1 cellular context compared by ENCODE assay signal in genomic region chr6:21987501-21987957, GRCh38.
TF ChIP-seq lines count a peak whose summit lies in the region.

No MANE protein-coding gene starts in this region.

TF ChIP-seq in K562, 482 proteins besides CTCF, POLR2A, EP300 and RAD21 (continued from another document and continues in another):
- TF ChIP-seq, protein P1, sequence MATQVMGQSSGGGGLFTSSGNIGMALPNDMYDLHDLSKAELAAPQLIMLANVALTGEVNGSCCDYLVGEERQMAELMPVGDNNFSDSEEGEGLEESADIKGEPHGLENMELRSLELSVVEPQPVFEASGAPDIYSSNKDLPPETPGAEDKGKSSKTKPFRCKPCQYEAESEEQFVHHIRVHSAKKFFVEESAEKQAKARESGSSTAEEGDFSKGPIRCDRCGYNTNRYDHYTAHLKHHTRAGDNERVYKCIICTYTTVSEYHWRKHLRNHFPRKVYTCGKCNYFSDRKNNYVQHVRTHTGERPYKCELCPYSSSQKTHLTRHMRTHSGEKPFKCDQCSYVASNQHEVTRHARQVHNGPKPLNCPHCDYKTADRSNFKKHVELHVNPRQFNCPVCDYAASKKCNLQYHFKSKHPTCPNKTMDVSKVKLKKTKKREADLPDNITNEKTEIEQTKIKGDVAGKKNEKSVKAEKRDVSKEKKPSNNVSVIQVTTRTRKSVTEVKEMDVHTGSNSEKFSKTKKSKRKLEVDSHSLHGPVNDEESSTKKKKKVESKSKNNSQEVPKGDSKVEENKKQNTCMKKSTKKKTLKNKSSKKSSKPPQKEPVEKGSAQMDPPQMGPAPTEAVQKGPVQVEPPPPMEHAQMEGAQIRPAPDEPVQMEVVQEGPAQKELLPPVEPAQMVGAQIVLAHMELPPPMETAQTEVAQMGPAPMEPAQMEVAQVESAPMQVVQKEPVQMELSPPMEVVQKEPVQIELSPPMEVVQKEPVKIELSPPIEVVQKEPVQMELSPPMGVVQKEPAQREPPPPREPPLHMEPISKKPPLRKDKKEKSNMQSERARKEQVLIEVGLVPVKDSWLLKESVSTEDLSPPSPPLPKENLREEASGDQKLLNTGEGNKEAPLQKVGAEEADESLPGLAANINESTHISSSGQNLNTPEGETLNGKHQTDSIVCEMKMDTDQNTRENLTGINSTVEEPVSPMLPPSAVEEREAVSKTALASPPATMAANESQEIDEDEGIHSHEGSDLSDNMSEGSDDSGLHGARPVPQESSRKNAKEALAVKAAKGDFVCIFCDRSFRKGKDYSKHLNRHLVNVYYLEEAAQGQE (CRISPR knock-in tag; IDR thresholded peaks at IDR 0.05; ENCODE audit: low read depth): no peak
- TF ChIP-seq RBM39 (optimal IDR thresholded peaks at IDR 0.05; ENCODE audit: low read depth, low read length) (no peak), SMC3 (conservative IDR thresholded peaks at IDR 0.05; ENCODE audit: insufficient read depth, low read depth, low read length) (no peak), ZNF695 (CRISPR knock-in tag; IDR thresholded peaks at IDR 0.05) (no peak), ZNF551 (CRISPR knock-in tag; IDR thresholded peaks at IDR 0.05) (no peak), ARHGAP35 (IDR thresholded peaks at IDR 0.05; ENCODE audit: partially characterized antibody) (no peak), MAFF (IDR thresholded peaks at IDR 0.05; ENCODE audit: low read length) (no peak), SUPT5H (IDR thresholded peaks at IDR 0.05) (no peak), POLR2AphosphoS5 (IDR thresholded peaks at IDR 0.05; ENCODE audit: control insufficient read depth, insufficient read depth, low read depth, low read length) (no peak), HDGF (IDR thresholded peaks at IDR 0.05) (no peak), CCAR2 (IDR thresholded peaks at IDR 0.05; ENCODE audit: low read depth, low read length) (no peak), RFX1 (IDR thresholded peaks at IDR 0.05) (no peak), ZEB2 (IDR thresholded peaks at IDR 0.05) (no peak), SRF (CRISPR knock-in tag; IDR thresholded peaks at IDR 0.05) (no peak), ZBTB26 (CRISPR knock-in tag; IDR thresholded peaks at IDR 0.05) (no peak), SIN3A (IDR thresholded peaks at IDR 0.05; ENCODE audit: borderline replicate concordance in 2 of 2, control insufficient read depth in 1 of 2, low read depth in 2 of 2, low read length in 2 of 2) (no peak), SMARCC2 (IDR thresholded peaks at IDR 0.05; ENCODE audit: low read depth) (0 out of 2 replicates have a peak, but pooled peaks have one; percentile 48), JUND (IDR thresholded peaks at IDR 0.05; ENCODE audit: borderline replicate concordance, low read depth, low read length) (peak; percentile 64; the same call in 1 of the 2 replicates), JUND (tag; IDR thresholded peaks at IDR 0.05; ENCODE audit: borderline replicate concordance, low read depth, low read length) (peak; percentile 62; the same call in 2 of the 3 replicates), POLR2G (IDR thresholded peaks at IDR 0.05; ENCODE audit: low read depth, low read length) (no peak), RBM15 (IDR thresholded peaks at IDR 0.05; ENCODE audit: insufficient read depth, low read length) (no peak), ZNF41 (CRISPR knock-in tag; conservative IDR thresholded peaks at IDR 0.05) (no peak), WHSC1 (IDR thresholded peaks at IDR 0.05; ENCODE audit: low read length) (no peak), PATZ1 (CRISPR knock-in tag; IDR thresholded peaks at IDR 0.05; ENCODE audit: borderline replicate concordance) (no peak), HLTF (IDR thresholded peaks at IDR 0.05) (no peak), NKRF (IDR thresholded peaks at IDR 0.05; ENCODE audit: borderline replicate concordance) (no peak), SREBF2 (CRISPR knock-in tag; IDR thresholded peaks at IDR 0.05) (no peak), TBP (optimal IDR thresholded peaks at IDR 0.05; ENCODE audit: low read depth, low read length) (no peak), ZNF586 (CRISPR knock-in tag; conservative IDR thresholded peaks at IDR 0.05) (no peak), SRSF1 (IDR thresholded peaks at IDR 0.05; ENCODE audit: low read depth, low read length) (no peak), CBX8 (IDR thresholded peaks at IDR 0.05; ENCODE audit: borderline replicate concordance, extremely low read depth, low read depth, low read length, poor library complexity, severe bottlenecking) (no peak), IRF2 (CRISPR knock-in tag; IDR thresholded peaks at IDR 0.05) (no peak), ZNF12 (CRISPR knock-in tag; IDR thresholded peaks at IDR 0.05) (no peak), ZNF511 (CRISPR knock-in tag; IDR thresholded peaks at IDR 0.05) (no peak), FOXP1 (CRISPR knock-in tag; IDR thresholded peaks at IDR 0.05) (no peak)
- TF ChIP-seq, protein P2, sequence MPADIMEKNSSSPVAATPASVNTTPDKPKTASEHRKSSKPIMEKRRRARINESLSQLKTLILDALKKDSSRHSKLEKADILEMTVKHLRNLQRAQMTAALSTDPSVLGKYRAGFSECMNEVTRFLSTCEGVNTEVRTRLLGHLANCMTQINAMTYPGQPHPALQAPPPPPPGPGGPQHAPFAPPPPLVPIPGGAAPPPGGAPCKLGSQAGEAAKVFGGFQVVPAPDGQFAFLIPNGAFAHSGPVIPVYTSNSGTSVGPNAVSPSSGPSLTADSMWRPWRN (IDR thresholded peaks at IDR 0.05; ENCODE audit: low read depth): no peak
- TF ChIP-seq, protein P3, sequence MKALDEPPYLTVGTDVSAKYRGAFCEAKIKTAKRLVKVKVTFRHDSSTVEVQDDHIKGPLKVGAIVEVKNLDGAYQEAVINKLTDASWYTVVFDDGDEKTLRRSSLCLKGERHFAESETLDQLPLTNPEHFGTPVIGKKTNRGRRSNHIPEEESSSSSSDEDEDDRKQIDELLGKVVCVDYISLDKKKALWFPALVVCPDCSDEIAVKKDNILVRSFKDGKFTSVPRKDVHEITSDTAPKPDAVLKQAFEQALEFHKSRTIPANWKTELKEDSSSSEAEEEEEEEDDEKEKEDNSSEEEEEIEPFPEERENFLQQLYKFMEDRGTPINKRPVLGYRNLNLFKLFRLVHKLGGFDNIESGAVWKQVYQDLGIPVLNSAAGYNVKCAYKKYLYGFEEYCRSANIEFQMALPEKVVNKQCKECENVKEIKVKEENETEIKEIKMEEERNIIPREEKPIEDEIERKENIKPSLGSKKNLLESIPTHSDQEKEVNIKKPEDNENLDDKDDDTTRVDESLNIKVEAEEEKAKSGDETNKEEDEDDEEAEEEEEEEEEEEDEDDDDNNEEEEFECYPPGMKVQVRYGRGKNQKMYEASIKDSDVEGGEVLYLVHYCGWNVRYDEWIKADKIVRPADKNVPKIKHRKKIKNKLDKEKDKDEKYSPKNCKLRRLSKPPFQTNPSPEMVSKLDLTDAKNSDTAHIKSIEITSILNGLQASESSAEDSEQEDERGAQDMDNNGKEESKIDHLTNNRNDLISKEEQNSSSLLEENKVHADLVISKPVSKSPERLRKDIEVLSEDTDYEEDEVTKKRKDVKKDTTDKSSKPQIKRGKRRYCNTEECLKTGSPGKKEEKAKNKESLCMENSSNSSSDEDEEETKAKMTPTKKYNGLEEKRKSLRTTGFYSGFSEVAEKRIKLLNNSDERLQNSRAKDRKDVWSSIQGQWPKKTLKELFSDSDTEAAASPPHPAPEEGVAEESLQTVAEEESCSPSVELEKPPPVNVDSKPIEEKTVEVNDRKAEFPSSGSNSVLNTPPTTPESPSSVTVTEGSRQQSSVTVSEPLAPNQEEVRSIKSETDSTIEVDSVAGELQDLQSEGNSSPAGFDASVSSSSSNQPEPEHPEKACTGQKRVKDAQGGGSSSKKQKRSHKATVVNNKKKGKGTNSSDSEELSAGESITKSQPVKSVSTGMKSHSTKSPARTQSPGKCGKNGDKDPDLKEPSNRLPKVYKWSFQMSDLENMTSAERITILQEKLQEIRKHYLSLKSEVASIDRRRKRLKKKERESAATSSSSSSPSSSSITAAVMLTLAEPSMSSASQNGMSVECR (CRISPR knock-in tag; IDR thresholded peaks at IDR 0.05): no peak
- TF ChIP-seq, protein P4, sequence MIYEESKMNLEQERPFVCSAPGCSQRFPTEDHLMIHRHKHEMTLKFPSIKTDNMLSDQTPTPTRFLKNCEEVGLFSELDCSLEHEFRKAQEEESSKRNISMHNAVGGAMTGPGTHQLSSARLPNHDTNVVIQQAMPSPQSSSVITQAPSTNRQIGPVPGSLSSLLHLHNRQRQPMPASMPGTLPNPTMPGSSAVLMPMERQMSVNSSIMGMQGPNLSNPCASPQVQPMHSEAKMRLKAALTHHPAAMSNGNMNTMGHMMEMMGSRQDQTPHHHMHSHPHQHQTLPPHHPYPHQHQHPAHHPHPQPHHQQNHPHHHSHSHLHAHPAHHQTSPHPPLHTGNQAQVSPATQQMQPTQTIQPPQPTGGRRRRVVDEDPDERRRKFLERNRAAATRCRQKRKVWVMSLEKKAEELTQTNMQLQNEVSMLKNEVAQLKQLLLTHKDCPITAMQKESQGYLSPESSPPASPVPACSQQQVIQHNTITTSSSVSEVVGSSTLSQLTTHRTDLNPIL (CRISPR knock-in tag; IDR thresholded peaks at IDR 0.05): no peak
- TF ChIP-seq, protein P5, sequence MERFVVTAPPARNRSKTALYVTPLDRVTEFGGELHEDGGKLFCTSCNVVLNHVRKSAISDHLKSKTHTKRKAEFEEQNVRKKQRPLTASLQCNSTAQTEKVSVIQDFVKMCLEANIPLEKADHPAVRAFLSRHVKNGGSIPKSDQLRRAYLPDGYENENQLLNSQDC (CRISPR knock-in tag; IDR thresholded peaks at IDR 0.05): no peak
